Comparison of ENCODE assay signal across 11 cellular contexts in the genomic region with DNA sequence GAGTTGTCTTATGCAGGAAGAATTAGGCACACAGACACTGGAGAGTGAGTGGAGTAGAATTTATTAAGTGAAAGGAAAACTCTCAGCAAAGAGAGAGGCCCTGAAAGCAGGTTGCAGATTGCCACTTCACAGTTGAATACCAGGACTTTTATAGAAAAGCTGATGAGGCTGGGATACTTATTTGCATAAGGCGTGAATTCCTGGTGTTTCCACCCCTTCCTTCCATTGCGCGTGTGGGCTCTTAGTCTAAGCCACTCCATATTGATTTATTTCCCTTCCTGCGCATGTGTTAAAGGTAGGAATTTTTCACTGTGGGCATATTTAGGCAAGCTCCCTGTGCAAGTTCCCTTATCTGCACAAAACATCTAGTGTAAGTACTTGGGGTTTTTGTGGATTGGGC. TPM values are rescaled to one million over a fixed set of nuclear protein-coding genes. Genes with fewer than 3 reads are reported as not detected.
"Had no signal": no experiment of that assay in that cellular context is flagged by ENCODE, and none has a peak within 500 bp of the region (broad histone marks: within the 10 kb centered on the region; RNA-seq: fewer than 3 reads in every experiment).

No MANE protein-coding gene starts in this region.

RNA-seq across cellular contexts. Expression of a gene that starts 0.9 kb away (rescaled TPM):
- total RNA-seq: activated CD4-positive, alpha-beta memory T cell treated with anti-CD3 and anti-CD28 coated beads, Interleukin-2, amount 10 ng/mL, durations not matched to agents 7 days and 5 days; activated CD4-positive, alpha-beta T cell treated with anti-CD3 and anti-CD28 coated beads, Interleukin-2, amount 10 ng/mL, durations not matched to agents 7 days and 5 days; activated naive CD8-positive, alpha-beta T cell treated with anti-CD3 and anti-CD28 coated beads, Interleukin-2, amount 10 ng/mL, durations not matched to agents 7 days and 5 days; ascending aorta; endothelial cell of umbilical vein; foreskin keratinocyte; heart left ventricle; kidney epithelial cell; left ventricle myocardium superior; psoas muscle; right cardiac atrium had no signal
